In genomic region chr10:53403688-53404087, GRCh38 we compare ENCODE assay signal across 12 cellular contexts.
DNase-seq lines count a peak whose midpoint lies in the region; ATAC-seq and TF ChIP-seq lines count a peak whose summit lies in the region.
"Had no signal": no experiment of that assay in that cellular context is flagged by ENCODE, and none has a peak within 500 bp of the region (broad histone marks: within the 10 kb centered on the region; RNA-seq: fewer than 3 reads in every experiment).

No MANE protein-coding gene starts in this region.

- H3K27ac Mint-ChIP-seq in T-helper 17 cell = no peak overlapping the region
- H3K27ac Mint-ChIP-seq: activated naive CD4-positive, alpha-beta T cell treated with anti-CD3 and anti-CD28 coated beads for 36 hours; B cell had no signal

- H2BK12ac ChIP-seq in mesenchymal stem cell (ENCODE audit: low read length in 2 of 2) = no peak overlapping the region

- no peak overlapping the region for H2AK5ac ChIP-seq in mesenchymal stem cell (ENCODE audit: low read length, severe bottlenecking)

- H4K8ac ChIP-seq in mesenchymal stem cell (ENCODE audit: low read length) = no peak overlapping the region

- H2AFZ ChIP-seq in mesenchymal stem cell (ENCODE audit: low read depth, low read length) = no peak overlapping the region

- intact Hi-C loops in dorsolateral prefrontal cortex (cut with DNase I) = no loop called here

- no peaks in the 10 kb centered on the region for H3K4me1 Mint-ChIP-seq in T-helper 17 cell
- H3K4me1 Mint-ChIP-seq: B cell had no signal

- H2BK15ac ChIP-seq in mesenchymal stem cell (ENCODE audit: low read depth, poor library complexity, severe bottlenecking) = no peak overlapping the region

- H3K27me3 ChIP-seq in dorsolateral prefrontal cortex (no peaks in the 10 kb centered on the region), mesenchymal stem cell (ENCODE audit: control insufficient read depth in 1 of 2, insufficient read depth in 1 of 2, low read length in 2 of 2) (no peaks in the 10 kb centered on the region)
- H3K27me3 ChIP-seq: esophagus muscularis mucosa had no signal

- H3K36me3 ChIP-seq in mesenchymal stem cell (ENCODE audit: control insufficient read depth in 1 of 2, insufficient read depth in 2 of 2, low read depth in 1 of 2, low read length in 2 of 2) = no peaks in the 10 kb centered on the region
- H3K36me3 ChIP-seq: esophagus muscularis mucosa had no signal

- WGBS in mesenchymal stem cell = 46% methylated on average over 4 of the region's 4 CpGs

- H3K9me3 ChIP-seq in mesenchymal stem cell (ENCODE audit: control insufficient read depth, low read length) (no peaks in the 10 kb centered on the region), T-helper 17 cell (ENCODE audit: control insufficient read depth, low read length, poor library complexity, severe bottlenecking) (no peaks in the 10 kb centered on the region)
- H3K9me3 ChIP-seq: esophagus muscularis mucosa had no signal

- DNase-seq in A172 (ENCODE audit: low spot score) = peak; percentile 1
- peak; percentile 63 for DNase-seq in NCI-H146 (lab: John Stamatoyannopoulos, UW)
- DNase-seq in dorsolateral prefrontal cortex = peak; percentile 5 to 79 (median 58)
- DNase-seq in mesenchymal stem cell = peak; percentile 34
- no peak for DNase-seq in coronary artery (ENCODE audit: low spot score)
- DNase-seq in T-helper 17 cell = no peak
- DNase-seq: activated naive CD4-positive, alpha-beta T cell treated with anti-CD3 and anti-CD28 coated beads for 36 hours; NK-92 treated with Interleukin-12 subunit alpha and Interleukin-12 subunit beta, amount 100 ng/mL, for 24 hours had no signal

- H3K4me3 Mint-ChIP-seq in T-helper 17 cell = no peak overlapping the region
- H3K4me3 Mint-ChIP-seq: activated naive CD4-positive, alpha-beta T cell treated with anti-CD3 and anti-CD28 coated beads for 36 hours; B cell had no signal

- no peaks in the 10 kb centered on the region for H3K27me3 Mint-ChIP-seq in T-helper 17 cell
- H3K27me3 Mint-ChIP-seq: B cell had no signal

- no peaks in the 10 kb centered on the region for H3K36me3 Mint-ChIP-seq in T-helper 17 cell (ENCODE audit: low read depth)

- no peak overlapping the region for H3K27ac ChIP-seq in dorsolateral prefrontal cortex
- no peak overlapping the region for H3K27ac ChIP-seq in mesenchymal stem cell (ENCODE audit: low read length, poor library complexity, severe bottlenecking)
- H3K27ac ChIP-seq in coronary artery = no peak overlapping the region
- H3K27ac ChIP-seq: esophagus muscularis mucosa had no signal

- no peak overlapping the region for H2BK5ac ChIP-seq in mesenchymal stem cell (ENCODE audit: low read depth, low read length, poor library complexity, severe bottlenecking)

- H2BK120ac ChIP-seq in mesenchymal stem cell (ENCODE audit: low read depth, low read length) = no peak overlapping the region

- H4K91ac ChIP-seq in mesenchymal stem cell (ENCODE audit: low read length) = no peak overlapping the region

- TF ChIP-seq CTCF in dorsolateral prefrontal cortex (IDR thresholded peaks at IDR 0.05 in 54 of 56, conservative IDR thresholded peaks at IDR 0.05 in 2 of 56; ENCODE audit: low read depth in 1 of 56, partially characterized antibody in 56 of 56) = no peak
- no peak for TF ChIP-seq CTCF in coronary artery (IDR thresholded peaks at IDR 0.05)

- H3K9ac ChIP-seq in mesenchymal stem cell (ENCODE audit: low read length) = no peak overlapping the region

- no peak for ATAC-seq in HG03045 (IDR thresholded peaks at IDR 0.05; ENCODE audit: unreplicated experiment)
- ATAC-seq in HG02642 (IDR thresholded peaks at IDR 0.05; ENCODE audit: poor library complexity, unreplicated experiment) = no peak
- no peak for ATAC-seq in T-helper 17 cell

- H3K4me3 ChIP-seq in dorsolateral prefrontal cortex (no peak overlapping the region), mesenchymal stem cell (ENCODE audit: insufficient read depth in 1 of 2, low read depth in 1 of 2, low read length in 2 of 2) (no peak overlapping the region), coronary artery (no peak overlapping the region)
- H3K4me3 ChIP-seq: esophagus muscularis mucosa had no signal

- no peak overlapping the region for H3K23ac ChIP-seq in mesenchymal stem cell (ENCODE audit: low read length in 2 of 2)

- H3K4me2 ChIP-seq in mesenchymal stem cell (ENCODE audit: low read length, poor library complexity, severe bottlenecking) = no peak overlapping the region

- no peak overlapping the region for H3K14ac ChIP-seq in mesenchymal stem cell (ENCODE audit: low read length in 2 of 2)

- H3K4ac ChIP-seq in mesenchymal stem cell (ENCODE audit: low read depth in 1 of 2, low read length in 2 of 2) = no peak overlapping the region

- H3K18ac ChIP-seq in mesenchymal stem cell (ENCODE audit: low read depth in 1 of 2, low read length in 2 of 2) = no peak overlapping the region

- H3K79me1 ChIP-seq in mesenchymal stem cell (replicated peaks; ENCODE audit: low read length, poor library complexity, severe bottlenecking) = no peaks in the 10 kb centered on the region

- peaks cover 8% of the 10 kb centered on the region for H3K4me1 ChIP-seq in mesenchymal stem cell (ENCODE audit: control insufficient read depth, insufficient read depth, low read depth, low read length)
- H3K4me1 ChIP-seq: esophagus muscularis mucosa had no signal

Comparison
In these comparisons a context has a peak if more than half of its experiments do, and no peak if none do; other contexts are left out.
1. DNase-seq: peak in A172 (single experiment), NCI-H146 (single experiment), dorsolateral prefrontal cortex (10 of 10) and mesenchymal stem cell (single experiment); none in coronary artery (single experiment) and T-helper 17 cell (0 of 3).